In genomic region chr1:35935436-35935835, GRCh38 we compare ENCODE assay signal across 1 cellular context.
TF ChIP-seq lines count a peak whose summit lies in the region.

No MANE protein-coding gene starts in this region.

TF ChIP-seq in IMR-90, 13 proteins besides CTCF, POLR2A, EP300 and RAD21:
- TF ChIP-seq MXI1 (IDR thresholded peaks at IDR 0.05; ENCODE audit: borderline replicate concordance, low read depth, low read length) (no peak), RFX5 (IDR thresholded peaks at IDR 0.05; ENCODE audit: low read depth, low read length) (no peak), SMC3 (IDR thresholded peaks at IDR 0.05; ENCODE audit: low read depth, low read length) (no peak), FOS (IDR thresholded peaks at IDR 0.05; ENCODE audit: low read depth, low read length) (no peak), MAFK (IDR thresholded peaks at IDR 0.05; ENCODE audit: low read depth, low read length) (no peak), CHD1 (IDR thresholded peaks at IDR 0.05; ENCODE audit: low read depth, low read length) (no peak), NFE2L2 (IDR thresholded peaks at IDR 0.05; ENCODE audit: low read depth, low read length) (no peak), RCOR1 (IDR thresholded peaks at IDR 0.05; ENCODE audit: insufficient replicate concordance, low read length) (no peak), CEBPB (IDR thresholded peaks at IDR 0.05; ENCODE audit: low read depth, low read length) (no peak), USF2 (IDR thresholded peaks at IDR 0.05; ENCODE audit: low read depth, low read length) (no peak)
